In genomic region chr11:75098835-75099439, GRCh38 we compare ENCODE assay signal across 5 cellular contexts. TPM values are rescaled to one million over a fixed set of nuclear protein-coding genes. Genes with fewer than 3 reads are reported as not detected.
"Had no signal": no experiment of that assay in that cellular context is flagged by ENCODE, and none has a peak within 500 bp of the region (broad histone marks: within the 10 kb centered on the region; RNA-seq: fewer than 3 reads in every experiment).

No MANE protein-coding gene starts in this region.

RNA-seq across cellular contexts. Expression of gene OR2AT4, which starts 2.3 kb away (rescaled TPM):
- total RNA-seq: GM23338, H1, H9, HT-29 had no signal
- polyA plus RNA-seq: GM23338, H1, IgD-negative memory B cell had no signal

RNA-seq across cellular contexts. Expression of gene SLCO2B1, which starts 52.0 kb away (rescaled TPM):
- total RNA-seq: GM23338, H1, H9 had no signal
- polyA plus RNA-seq: GM23338, IgD-negative memory B cell had no signal
